18 cellular contexts compared by ENCODE assay signal in genomic region chr1:20716232-20716631, GRCh38. TPM values are rescaled to one million over a fixed set of nuclear protein-coding genes. Genes with fewer than 3 reads are reported as not detected.
DNase-seq lines count a peak whose midpoint lies in the region; ATAC-seq and TF ChIP-seq lines count a peak whose summit lies in the region.
"Had no signal": no experiment of that assay in that cellular context is flagged by ENCODE, and none has a peak within 500 bp of the region (broad histone marks: within the 10 kb centered on the region; RNA-seq: fewer than 3 reads in every experiment).

No MANE protein-coding gene starts in this region.

- no peaks in the 10 kb centered on the region for H3K4me1 ChIP-seq in H9 (ENCODE audit: insufficient read depth, low read length)

- H3K27me3 Mint-ChIP-seq in H9 (ENCODE audit: low read depth), result peaks cover 48% of the 10 kb centered on the region
- H3K27me3 Mint-ChIP-seq in dendritic cell treated with granulocyte-macrophage colony-stimulating factor and Interleukin-4, amounts not matched to agents 40 ng/mL and 50 ng/mL, for 4 days, result peaks cover 50% of the 10 kb centered on the region
- H3K27me3 Mint-ChIP-seq in neural crest cell (ENCODE audit: low read depth), result peaks cover 30% of the 10 kb centered on the region

- no peak overlapping the region for H3K4ac ChIP-seq in H9 (ENCODE audit: low read depth, low read length)

- no peaks in the 10 kb centered on the region for H3K9me3 Mint-ChIP-seq in H9
- H3K9me3 Mint-ChIP-seq in dendritic cell treated with granulocyte-macrophage colony-stimulating factor and Interleukin-4, amounts not matched to agents 40 ng/mL and 50 ng/mL, for 4 days, result no peaks in the 10 kb centered on the region
- H3K9me3 Mint-ChIP-seq in neural crest cell, result no peaks in the 10 kb centered on the region

- H3K9me3 ChIP-seq in H9 (ENCODE audit: control insufficient read depth, low read depth, low read length), result no peaks in the 10 kb centered on the region
- H3K9me3 ChIP-seq: BLaER1, Peyer's patch, upper lobe of right lung had no signal

- H3K79me1 ChIP-seq in H9 (ENCODE audit: insufficient read depth, low read depth, low read length, poor library complexity, severe bottlenecking), result no peaks in the 10 kb centered on the region

- intact Hi-C loops in dendritic cell treated with granulocyte-macrophage colony-stimulating factor and Interleukin-4, amounts not matched to agents 40 ng/mL and 50 ng/mL, for 4 days (cut with micrococcal nuclease), result no loop called here

- H3K9ac ChIP-seq in H9 (ENCODE audit: extremely low read depth, insufficient read length, low read length), result no peak overlapping the region
- H3K9ac ChIP-seq: BLaER1 had no signal

- H3K36me3 Mint-ChIP-seq in H9 (ENCODE audit: insufficient read depth in 1 of 3, low read depth in 3 of 3) (peaks cover 0 to 8% (median 0%) of the 10 kb centered on the region in 3 experiments; a peak in 1 of 7 replicates), neural crest cell (ENCODE audit: low read depth) (no peaks in the 10 kb centered on the region)
- H3K36me3 Mint-ChIP-seq in dendritic cell treated with granulocyte-macrophage colony-stimulating factor and Interleukin-4, amounts not matched to agents 40 ng/mL and 50 ng/mL, for 4 days (ENCODE audit: low read depth), result no peaks in the 10 kb centered on the region

- H2BK120ac ChIP-seq in H9 (ENCODE audit: low read depth, low read length, poor library complexity, severe bottlenecking), result no peak overlapping the region

- H3T11ph ChIP-seq in H9 (ENCODE audit: low read length), result no peak overlapping the region

- H3K4me2 ChIP-seq in H9 (ENCODE audit: insufficient read depth, insufficient read length, low read length), result no peak overlapping the region
- H3K4me2 ChIP-seq: BLaER1 had no signal

- no CpG with 5 or more reads among the region's 13 CpGs for WGBS in H9 (ENCODE audit: extremely low coverage, insufficient read length, low lambda C conversion rate)

- H3K27ac Mint-ChIP-seq in H9, result no peak overlapping the region; a peak in 1 of 7 replicates
- H3K27ac Mint-ChIP-seq in dendritic cell treated with granulocyte-macrophage colony-stimulating factor and Interleukin-4, amounts not matched to agents 40 ng/mL and 50 ng/mL, for 4 days, result no peak overlapping the region
- no peak overlapping the region for H3K27ac Mint-ChIP-seq in neural crest cell (ENCODE audit: unreplicated experiment)

- no peak overlapping the region for H3K27ac ChIP-seq in H9 (ENCODE audit: insufficient read length, low read depth, low read length)
- H3K27ac ChIP-seq: 22Rv1, BLaER1, Peyer's patch, upper lobe of right lung had no signal

- no peak for TF ChIP-seq CTCF in H9 (conservative IDR thresholded peaks at IDR 0.05)
- TF ChIP-seq CTCF in neural crest cell (conservative IDR thresholded peaks at IDR 0.05), result no peak

- DNase-seq in DMS53 (lab: John Stamatoyannopoulos, UW) (peak; percentile 49), DMS53 treated with DMSO at 0.1 percent for 48 hours (lab: John Stamatoyannopoulos, UW; ENCODE audit: unreplicated experiment) (no peak), H9 (no peak), neural crest cell (ENCODE audit: low read depth, low spot score) (no peak), NOMO-1 (lab: John Stamatoyannopoulos, UW; ENCODE audit: unreplicated experiment in 2 of 2) (no peak), SW 1271 (lab: John Stamatoyannopoulos, UW) (no peak)
- DNase-seq: activated naive CD4-positive, alpha-beta T cell; DND-41; head of caudate nucleus; midbrain; NCI-H2081 treated with DMSO at 0.1 percent for 48 hours; NCI-H69; upper lobe of right lung had no signal

- H4K20me1 ChIP-seq in H9 (ENCODE audit: control insufficient read depth, insufficient read depth, insufficient read length), result peaks cover 5% of the 10 kb centered on the region

- H3K79me2 ChIP-seq in H9 (ENCODE audit: insufficient read depth, low read length), result no peaks in the 10 kb centered on the region

- H2BK5ac ChIP-seq in H9 (ENCODE audit: insufficient read length, low read length), result no peak overlapping the region

- no peak overlapping the region for H3K56ac ChIP-seq in H9 (ENCODE audit: insufficient read length, low read depth, low read length)

- no peak overlapping the region for H4K5ac ChIP-seq in H9 (ENCODE audit: insufficient read length, low read depth, low read length)

- H4K8ac ChIP-seq in H9 (replicated peaks; ENCODE audit: insufficient read length, low read depth, low read length), result no peak overlapping the region

- no peak overlapping the region for H3K23ac ChIP-seq in H9 (ENCODE audit: insufficient read length, low read depth, low read length)

- no peak overlapping the region for H3K14ac ChIP-seq in H9 (ENCODE audit: insufficient read depth, low read length)

- peaks cover 7% of the 10 kb centered on the region for H3K23me2 ChIP-seq in H9 (ENCODE audit: insufficient read length, low read depth, low read length, poor library complexity, severe bottlenecking)

- H2AK5ac ChIP-seq in H9 (ENCODE audit: insufficient read length, low read length), result no peak overlapping the region

- no peak overlapping the region for H2AFZ ChIP-seq in H9 (ENCODE audit: low read length)

- peaks cover 4 to 14% of the 10 kb centered on the region in 2 experiments for H3K4me1 Mint-ChIP-seq in H9
- H3K4me1 Mint-ChIP-seq in dendritic cell treated with granulocyte-macrophage colony-stimulating factor and Interleukin-4, amounts not matched to agents 40 ng/mL and 50 ng/mL, for 4 days (ENCODE audit: low read depth), result no peaks in the 10 kb centered on the region
- H3K4me1 Mint-ChIP-seq in neural crest cell, result peaks cover 18% of the 10 kb centered on the region

- H2BK12ac ChIP-seq in H9 (ENCODE audit: insufficient read length, low read depth, low read length), result no peak overlapping the region

- no peak overlapping the region for H2BK20ac ChIP-seq in H9 (ENCODE audit: low read depth, low read length, poor library complexity, severe bottlenecking)

- H2BK15ac ChIP-seq in H9 (ENCODE audit: low read depth, low read length), result no peak overlapping the region

- H3K18ac ChIP-seq in H9 (ENCODE audit: insufficient read length, low read depth, low read length), result no peak overlapping the region

- peak overlapping the region; percentile 49 to 77; a peak in 4 of 5 replicates for H3K4me3 Mint-ChIP-seq in H9
- H3K4me3 Mint-ChIP-seq in dendritic cell treated with granulocyte-macrophage colony-stimulating factor and Interleukin-4, amounts not matched to agents 40 ng/mL and 50 ng/mL, for 4 days, result peak overlapping the region; percentile 11
- peak overlapping the region; percentile 76 for H3K4me3 Mint-ChIP-seq in neural crest cell

- no peak for ATAC-seq in GM18909 (IDR thresholded peaks at IDR 0.05; ENCODE audit: poor library complexity, unreplicated experiment)
- ATAC-seq: upper lobe of right lung had no signal

- H3K27me3 ChIP-seq in H9 (ENCODE audit: insufficient read depth, low read length), result no peaks in the 10 kb centered on the region; the same call in 1 of the 2 replicates

- H4K91ac ChIP-seq in H9 (ENCODE audit: insufficient read length, low read depth, low read length), result no peak overlapping the region

RNA-seq across cellular contexts. Expression of gene KIF17, which starts 1.6 kb away (rescaled TPM):
- total RNA-seq in H9 (2021) (3.4 and 5.1 TPM in 2 replicates), neural crest cell (1.1 and 1.6 TPM in 2 replicates)

RNA-seq across cellular contexts. Expression of gene SH2D5, which starts 16.3 kb away (rescaled TPM):
- total RNA-seq in H9 (2021), result 7.2 and 8.7 TPM in 2 replicates
- 3.2 TPM in 2 replicates for total RNA-seq in neural crest cell
- total RNA-seq: Peyer's patch had no signal

RNA-seq across cellular contexts. Expression of gene DDOST, which starts 55.1 kb away (rescaled TPM):
- total RNA-seq in H9 (2021) (255 and 269 TPM in 2 replicates), neural crest cell (175 and 179 TPM in 2 replicates)

Comparison
In these comparisons a context has a peak if more than half of its experiments do, and no peak if none do; other contexts are left out.
1. H3K4me3 Mint-ChIP-seq: peak in every context shown above with its lines; median percentile 76 in neural crest cell; 63 in H9; 11 in dendritic cell treated with granulocyte-macrophage colony-stimulating factor and Interleukin-4, amounts not matched to agents 40 ng/mL and 50 ng/mL, for 4 days.